In genomic region chr7:21967500-21968099, GRCh38 we compare ENCODE assay signal across 12 cellular contexts. TPM values are rescaled to one million over a fixed set of nuclear protein-coding genes. Genes with fewer than 3 reads are reported as not detected.
DNase-seq lines count a peak whose midpoint lies in the region; ATAC-seq lines count a peak whose summit lies in the region.
"Had no signal": no experiment of that assay in that cellular context is flagged by ENCODE, and none has a peak within 500 bp of the region (broad histone marks: within the 10 kb centered on the region; RNA-seq: fewer than 3 reads in every experiment).

No MANE protein-coding gene starts in this region.

- no peaks in the 10 kb centered on the region for H3K9me3 ChIP-seq in CD8-positive, alpha-beta memory T cell (ENCODE audit: low read length)
- H3K9me3 ChIP-seq: colonic mucosa, heart left ventricle had no signal

- no peaks in the 10 kb centered on the region for H3K36me3 Mint-ChIP-seq in CD8-positive, alpha-beta memory T cell

- DNase-seq in CD8-positive, alpha-beta memory T cell, result peak in 3 of 5 donors; percentile 25 to 48 (median 36)
- DNase-seq in T-helper 9 cell (peak; percentile 1), iris pigment epithelial cell (ENCODE audit: low read depth) (peak; percentile 76), OCI-M2 (lab: John Stamatoyannopoulos, UW; ENCODE audit: unreplicated experiment) (no peak), HCEC 1CT (no peak)
- DNase-seq: activated CD4-positive, CD25-positive, alpha-beta regulatory T cell; colonic mucosa; heart left ventricle; NCI-H524 had no signal

- no peaks in the 10 kb centered on the region for H3K9me3 Mint-ChIP-seq in CD8-positive, alpha-beta memory T cell

- H3K4me3 Mint-ChIP-seq in CD8-positive, alpha-beta memory T cell, result peak overlapping the region in 4 of 7 donors; percentile 29 to 59 (median 50)

- no peaks in the 10 kb centered on the region for H3K4me1 ChIP-seq in CD8-positive, alpha-beta memory T cell (ENCODE audit: insufficient read depth, low read length)
- H3K4me1 ChIP-seq: colonic mucosa had no signal

- H3K4me1 Mint-ChIP-seq in CD8-positive, alpha-beta memory T cell, result peaks cover 9 to 12% (median 9%) of the 10 kb centered on the region in 3 donors

- H3K36me3 ChIP-seq in CD8-positive, alpha-beta memory T cell (ENCODE audit: insufficient read depth, low read length), result no peaks in the 10 kb centered on the region
- H3K36me3 ChIP-seq: colonic mucosa, heart left ventricle had no signal

- POLR2A ChIA-PET in CD8-positive, alpha-beta memory T cell (lab: Charles Lee), result no interaction called here

- ATAC-seq in GM19395 (IDR thresholded peaks at IDR 0.05; ENCODE audit: unreplicated experiment) (peak; percentile 43), HG03095 (IDR thresholded peaks at IDR 0.05; ENCODE audit: unreplicated experiment) (no peak)
- ATAC-seq: heart left ventricle had no signal

- H3K4me3 ChIP-seq in CD8-positive, alpha-beta memory T cell (ENCODE audit: low read length), result no peak overlapping the region
- H3K4me3 ChIP-seq: colonic mucosa, heart left ventricle had no signal

- H3K27me3 Mint-ChIP-seq in CD8-positive, alpha-beta memory T cell, result peaks cover 3 to 5% of the 10 kb centered on the region in 2 donors

- CTCF ChIA-PET in CD8-positive, alpha-beta memory T cell (lab: Charles Lee), result no interaction called here

- H3K27ac ChIP-seq in CD8-positive, alpha-beta memory T cell (ENCODE audit: low read depth, low read length), result no peak overlapping the region
- H3K27ac ChIP-seq: colonic mucosa, heart left ventricle, HL-60 had no signal

- H3K27me3 ChIP-seq in CD8-positive, alpha-beta memory T cell (ENCODE audit: insufficient read depth, low read length, poor library complexity, severe bottlenecking), result no peaks in the 10 kb centered on the region
- H3K27me3 ChIP-seq: colonic mucosa, heart left ventricle had no signal

- H3K27ac Mint-ChIP-seq in CD8-positive, alpha-beta memory T cell, result no peak overlapping the region

RNA-seq across cellular contexts. Expression of gene CDCA7L, which starts 21.9 kb away (rescaled TPM):
- total RNA-seq in CD8-positive, alpha-beta memory T cell, result 10 to 100 TPM; 75.5 to 75.9 TPM
- polyA plus RNA-seq in CD8-positive, alpha-beta memory T cell, result 6.5 TPM

Comparison
In these comparisons a context has a peak if more than half of its experiments do, and no peak if none do; other contexts are left out.
1. DNase-seq: peak in CD8-positive, alpha-beta memory T cell (3 of 5), T-helper 9 cell (single experiment) and iris pigment epithelial cell (single experiment); none in OCI-M2 (single experiment) and HCEC 1CT (single experiment).